In genomic region chr17:47882247-47882646, GRCh38 we compare ENCODE assay signal across 17 cellular contexts. TPM values are rescaled to one million over a fixed set of nuclear protein-coding genes. Genes with fewer than 3 reads are reported as not detected.
DNase-seq lines count a peak whose midpoint lies in the region; ATAC-seq lines count a peak whose summit lies in the region.
"Had no signal": no experiment of that assay in that cellular context is flagged by ENCODE, and none has a peak within 500 bp of the region (broad histone marks: within the 10 kb centered on the region; RNA-seq: fewer than 3 reads in every experiment).

No MANE protein-coding gene starts in this region.

- no peak overlapping the region for H3K4me3 Mint-ChIP-seq in natural killer cell treated with Interleukin-12 subunit alpha and Interleukin-12 subunit beta and Interleukin-15 and Interleukin-18, amount 100 ng/mL, for 72 hours
- H3K4me3 Mint-ChIP-seq: activated CD8-positive, alpha-beta memory T cell treated with anti-CD3 and anti-CD28 coated beads, Interleukin-2, amount 10 ng/mL, durations not matched to agents 7 days and 5 days; brain; T-helper 2 cell treated with Interferon-gamma antibody and Interleukin-4, amounts not matched to agents 5 μg/mL and 100 μg/mL, for 36 hours; type B pancreatic cell had no signal

- H3K9me3 Mint-ChIP-seq in natural killer cell treated with Interleukin-12 subunit alpha and Interleukin-12 subunit beta and Interleukin-15 and Interleukin-18, amount 100 ng/mL, for 72 hours = no peaks in the 10 kb centered on the region
- H3K9me3 Mint-ChIP-seq: T-helper 2 cell treated with Interferon-gamma antibody and Interleukin-4, amounts not matched to agents 5 μg/mL and 100 μg/mL, for 36 hours; type B pancreatic cell had no signal

- peaks cover 5 to 15% of the 10 kb centered on the region in 2 donors for H3K4me1 Mint-ChIP-seq in natural killer cell treated with Interleukin-12 subunit alpha and Interleukin-12 subunit beta and Interleukin-15 and Interleukin-18, amount 100 ng/mL, for 72 hours (ENCODE audit: low read depth in 2 of 2)
- H3K4me1 Mint-ChIP-seq: brain had no signal

- no peaks in the 10 kb centered on the region for H3K36me3 Mint-ChIP-seq in natural killer cell treated with Interleukin-12 subunit alpha and Interleukin-12 subunit beta and Interleukin-15 and Interleukin-18, amount 100 ng/mL, for 72 hours
- H3K36me3 Mint-ChIP-seq: activated CD8-positive, alpha-beta memory T cell treated with anti-CD3 and anti-CD28 coated beads, Interleukin-2, amount 10 ng/mL, durations not matched to agents 7 days and 5 days; brain; type B pancreatic cell had no signal

- ATAC-seq in esophagus mucosa (peak; percentile 11), HG02885 (IDR thresholded peaks at IDR 0.05; ENCODE audit: poor library complexity, unreplicated experiment) (no peak)
- peak; percentile 61 to 69 for ATAC-seq in natural killer cell treated with Interleukin-12 subunit alpha and Interleukin-12 subunit beta and Interleukin-15 and Interleukin-18, amount 100 ng/mL, for 72 hours
- ATAC-seq: activated CD8-positive, alpha-beta memory T cell treated with anti-CD3 and anti-CD28 coated beads, Interleukin-2, amount 10 ng/mL, durations not matched to agents 7 days and 5 days had no signal

- H3K27me3 Mint-ChIP-seq in natural killer cell treated with Interleukin-12 subunit alpha and Interleukin-12 subunit beta and Interleukin-15 and Interleukin-18, amount 100 ng/mL, for 72 hours = peaks cover 8 to 10% of the 10 kb centered on the region in 2 donors

- H3K27ac Mint-ChIP-seq in natural killer cell treated with Interleukin-12 subunit alpha and Interleukin-12 subunit beta and Interleukin-15 and Interleukin-18, amount 100 ng/mL, for 72 hours = peak overlapping the region in 1 of 2 donors; percentile 31
- H3K27ac Mint-ChIP-seq: activated CD8-positive, alpha-beta memory T cell treated with anti-CD3 and anti-CD28 coated beads, Interleukin-2, amount 10 ng/mL, durations not matched to agents 7 days and 5 days; brain; T-helper 2 cell treated with Interferon-gamma antibody and Interleukin-4, amounts not matched to agents 5 μg/mL and 100 μg/mL, for 36 hours; type B pancreatic cell had no signal

- DNase-seq in AG08395 (ENCODE audit: low spot score) (peak; percentile 73), LoVo (ENCODE audit: low spot score) (peak; percentile 63), GM19240 (ENCODE audit: insufficient read length, low spot score) (no peak), HK-2 (ENCODE audit: unreplicated experiment) (no peak), COLO829 (ENCODE audit: low spot score) (no peak)
- no peak for DNase-seq in natural killer cell treated with Interleukin-12 subunit alpha and Interleukin-12 subunit beta and Interleukin-15 and Interleukin-18, amount 100 ng/mL, for 72 hours (ENCODE audit: low spot score)
- DNase-seq: activated CD8-positive, alpha-beta memory T cell treated with anti-CD3 and anti-CD28 coated beads, Interleukin-2, amount 10 ng/mL, durations not matched to agents 7 days and 5 days; BE2C; gastrocnemius medialis; Karpas-422; NCI-H524 treated with DMSO at 0.1 percent for 48 hours; stimulated activated CD4-positive, alpha-beta T cell treated with anti-CD3 and anti-CD28 coated beads, Interleukin-4, amount 100 ng/mL, for 24 hours had no signal

RNA-seq across cellular contexts. Expression of gene SP2, which starts 13.8 kb away (rescaled TPM):
- total RNA-seq in esophagus mucosa = 12.7 TPM
- 10 to 100 TPM; 22.0 to 25.8 TPM for total RNA-seq in natural killer cell treated with Interleukin-12 subunit alpha and Interleukin-12 subunit beta and Interleukin-15 and Interleukin-18, amount 100 ng/mL, for 72 hours

RNA-seq across cellular contexts. Expression of gene SP6, which starts 31.3 kb away (rescaled TPM):
- 5.9 TPM for total RNA-seq in esophagus mucosa
- total RNA-seq in natural killer cell treated with Interleukin-12 subunit alpha and Interleukin-12 subunit beta and Interleukin-15 and Interleukin-18, amount 100 ng/mL, for 72 hours = under 1 TPM in 1 of 2 donors, not detected in 1; 0.24 TPM

RNA-seq across cellular contexts. Expression of gene SCRN2, which starts 41.2 kb away (rescaled TPM):
- total RNA-seq in esophagus mucosa = 21.2 TPM
- 10 to 100 TPM; 18.1 to 23.5 TPM for total RNA-seq in natural killer cell treated with Interleukin-12 subunit alpha and Interleukin-12 subunit beta and Interleukin-15 and Interleukin-18, amount 100 ng/mL, for 72 hours

RNA-seq across cellular contexts. Expression of gene LRRC46, which starts 50.8 kb away (rescaled TPM):
- total RNA-seq in esophagus mucosa = 0.28 TPM
- total RNA-seq in natural killer cell treated with Interleukin-12 subunit alpha and Interleukin-12 subunit beta and Interleukin-15 and Interleukin-18, amount 100 ng/mL, for 72 hours = under 1 TPM; 0.17 to 0.86 TPM

RNA-seq across cellular contexts. Expression of gene MRPL10, which starts 50.9 kb away (rescaled TPM):
- 26.7 TPM for total RNA-seq in esophagus mucosa
- total RNA-seq in natural killer cell treated with Interleukin-12 subunit alpha and Interleukin-12 subunit beta and Interleukin-15 and Interleukin-18, amount 100 ng/mL, for 72 hours = 10 to 100 TPM; 44.6 to 44.7 TPM

Comparison
In these comparisons a context has a peak if more than half of its experiments do, and no peak if none do; other contexts are left out.
1. DNase-seq: peak in AG08395 (single experiment) and LoVo (single experiment); none in natural killer cell treated with Interleukin-12 subunit alpha and Interleukin-12 subunit beta and Interleukin-15 and Interleukin-18, amount 100 ng/mL, for 72 hours (single experiment), GM19240 (single experiment), HK-2 (single experiment) and COLO829 (single experiment).